1 cellular context compared by ENCODE assay signal in genomic region chr7:91582799-91583230, GRCh38.
TF ChIP-seq lines count a peak whose summit lies in the region.

No MANE protein-coding gene starts in this region.

TF ChIP-seq in K562, 482 proteins besides CTCF, POLR2A, EP300 and RAD21 (continued from another document and continues in another):
- 0 out of 2 replicates have a peak, but pooled peaks have one; percentile 48 for TF ChIP-seq MGA (IDR thresholded peaks at IDR 0.05)
- TF ChIP-seq DPF2 (IDR thresholded peaks at IDR 0.05), result peak; percentile 47; the same call in 1 of the 2 replicates
- TF ChIP-seq POLR2AphosphoS5 (IDR thresholded peaks at IDR 0.05; ENCODE audit: control insufficient read depth, insufficient read depth, low read depth, low read length), result no peak
- TF ChIP-seq NFRKB (IDR thresholded peaks at IDR 0.05; ENCODE audit: low read depth), result 0 out of 2 replicates have a peak, but pooled peaks have one; percentile 52
- peak; percentile 44 for TF ChIP-seq ATF7 (IDR thresholded peaks at IDR 0.05)
- no peak for TF ChIP-seq ZBTB17 (CRISPR knock-in tag; IDR thresholded peaks at IDR 0.05)
- 0 out of 2 replicates have a peak, but pooled peaks have one; percentile 11 for TF ChIP-seq ZBTB40 (IDR thresholded peaks at IDR 0.05)
- TF ChIP-seq ZBTB40 (CRISPR knock-in tag; IDR thresholded peaks at IDR 0.05), result no peak
- TF ChIP-seq PBX2 (CRISPR knock-in tag; IDR thresholded peaks at IDR 0.05; ENCODE audit: low read depth), result no peak
- TF ChIP-seq PBX2 (tag; conservative IDR thresholded peaks at IDR 0.05; ENCODE audit: low read depth), result no peak
- no peak for TF ChIP-seq E2F3 (CRISPR knock-in tag; IDR thresholded peaks at IDR 0.05)
- no peak for TF ChIP-seq ZBTB9 (CRISPR knock-in tag; IDR thresholded peaks at IDR 0.05)
- peak in 1 of 2 experiments; percentile 25 for TF ChIP-seq AFF1 (IDR thresholded peaks at IDR 0.05; ENCODE audit: low read depth in 1 of 2, partially characterized antibody in 2 of 2)
- no peak for TF ChIP-seq CSDE1 (IDR thresholded peaks at IDR 0.05)
- no peak for TF ChIP-seq TFAP4 (CRISPR knock-in tag; IDR thresholded peaks at IDR 0.05; ENCODE audit: borderline replicate concordance)
- no peak for TF ChIP-seq TAF9B (IDR thresholded peaks at IDR 0.05; ENCODE audit: partially characterized antibody)
- TF ChIP-seq ATF1 (CRISPR knock-in tag; IDR thresholded peaks at IDR 0.05), result no peak
- 0 out of 2 replicates have a peak, but pooled peaks have one; percentile 32 for TF ChIP-seq ATF1 (tag; IDR thresholded peaks at IDR 0.05)
